Comparison of ENCODE assay signal across 14 cellular contexts in genomic region chr2:2642906-2643890, GRCh38.
A peak's percentile ranks its signal among the peaks of the same experiment; 100 is the strongest.
DNase-seq lines count a peak whose midpoint lies in the region; ATAC-seq and TF ChIP-seq lines count a peak whose summit lies in the region.
"Had no signal": no experiment of that assay in that cellular context is flagged by ENCODE, and none has a peak within 500 bp of the region (broad histone marks: within the 10 kb centered on the region; RNA-seq: fewer than 3 reads in every experiment).

No MANE protein-coding gene starts in this region.

- no peak overlapping the region for H2BK5ac ChIP-seq in H9 (ENCODE audit: insufficient read length, low read length)
- H2BK5ac ChIP-seq in neuronal stem cell (ENCODE audit: low read length) = no peak overlapping the region

- H3K4me3 ChIP-seq in endodermal cell (ENCODE audit: low read length) (no peak overlapping the region), neuronal stem cell (ENCODE audit: low read length in 2 of 2) (no peak overlapping the region)

- no peak overlapping the region for H2BK12ac ChIP-seq in H9 (ENCODE audit: insufficient read length, low read depth, low read length)
- no peak overlapping the region for H2BK12ac ChIP-seq in neuronal stem cell (ENCODE audit: low read length)

- peaks cover 6% of the 10 kb centered on the region for H3K27me3 Mint-ChIP-seq in H9 (ENCODE audit: low read depth)
- H3K27me3 Mint-ChIP-seq in endodermal cell (ENCODE audit: insufficient read depth) = peaks cover 3% of the 10 kb centered on the region

- H3K27me3 ChIP-seq in H9 (ENCODE audit: insufficient read depth, low read length) (no peaks in the 10 kb centered on the region), endodermal cell (ENCODE audit: control insufficient read depth, insufficient read depth, low read length, poor library complexity, severe bottlenecking) (no peaks in the 10 kb centered on the region), neuronal stem cell (ENCODE audit: control insufficient read depth in 3 of 3, insufficient read depth in 3 of 3, low read depth in 1 of 3, low read length in 3 of 3) (peaks cover 0 to 2% (median 0%) of the 10 kb centered on the region in 3 experiments)

- no peaks in the 10 kb centered on the region for H4K20me1 ChIP-seq in H9 (ENCODE audit: control insufficient read depth, insufficient read depth, insufficient read length)

- H3T11ph ChIP-seq in H9 (ENCODE audit: low read length) = no peak overlapping the region

- H3K4me3 Mint-ChIP-seq in H9 (no peak overlapping the region), endodermal cell (no peak overlapping the region)
- H3K4me3 Mint-ChIP-seq: HFFc6 had no signal

- H2AFZ ChIP-seq in H9 (ENCODE audit: low read length) = no peak overlapping the region
- no peak overlapping the region for H2AFZ ChIP-seq in neuronal stem cell (ENCODE audit: low read length)

- H4K8ac ChIP-seq in H9 (replicated peaks; ENCODE audit: insufficient read length, low read depth, low read length) (no peak overlapping the region), neuronal stem cell (ENCODE audit: low read depth, low read length) (no peak overlapping the region)

- H2BK120ac ChIP-seq in H9 (ENCODE audit: low read depth, low read length, poor library complexity, severe bottlenecking) (no peak overlapping the region), neuronal stem cell (ENCODE audit: low read depth, low read length) (no peak overlapping the region)

- H3K9me3 ChIP-seq in H9 (ENCODE audit: control insufficient read depth, low read depth, low read length) = no peaks in the 10 kb centered on the region
- no peaks in the 10 kb centered on the region for H3K9me3 ChIP-seq in endodermal cell (ENCODE audit: control insufficient read depth, low read length)
- H3K9me3 ChIP-seq in neuronal stem cell (replicated peaks in 1 of 2; ENCODE audit: control insufficient read depth in 2 of 2, insufficient read depth in 1 of 2, low read depth in 1 of 2, low read length in 2 of 2) = peaks cover 0 to 3% of the 10 kb centered on the region in 2 donors

- H3K27ac ChIP-seq in H9 (ENCODE audit: insufficient read length, low read depth, low read length) = no peak overlapping the region
- no peak overlapping the region for H3K27ac ChIP-seq in endodermal cell (ENCODE audit: low read depth, low read length)
- no peak overlapping the region for H3K27ac ChIP-seq in neuronal stem cell (replicated peaks; ENCODE audit: low read length)

- H3K18ac ChIP-seq in H9 (ENCODE audit: insufficient read length, low read depth, low read length) (no peak overlapping the region), neuronal stem cell (ENCODE audit: low read length) (peak overlapping the region; percentile 50)

- H3K4me2 ChIP-seq in H9 (ENCODE audit: insufficient read depth, insufficient read length, low read length) (no peak overlapping the region), neuronal stem cell (ENCODE audit: insufficient read depth, low read length, poor library complexity, severe bottlenecking) (no peak overlapping the region)

- H3K4me1 ChIP-seq in H9 (ENCODE audit: insufficient read depth, low read length) (no peaks in the 10 kb centered on the region), endodermal cell (ENCODE audit: control insufficient read depth, insufficient read depth, low read length) (peaks cover 2% of the 10 kb centered on the region), neuronal stem cell (ENCODE audit: control insufficient read depth in 2 of 2, insufficient read depth in 1 of 2, low read depth in 1 of 2, low read length in 2 of 2) (peaks cover 0 to 20% of the 10 kb centered on the region in 2 donors)

- H2AK5ac ChIP-seq in H9 (ENCODE audit: insufficient read length, low read length) (no peak overlapping the region), neuronal stem cell (ENCODE audit: low read depth, low read length) (no peak overlapping the region)

- no peak for ATAC-seq in activated naive CD4-positive, alpha-beta T cell treated with anti-CD3 and anti-CD28 coated beads, Interleukin-2, amount 50 U/mL, for 72 hours
- ATAC-seq in GM21360 (IDR thresholded peaks at IDR 0.05; ENCODE audit: unreplicated experiment) (no peak), HG02642 (IDR thresholded peaks at IDR 0.05; ENCODE audit: poor library complexity, unreplicated experiment) (no peak)

- H3K9me3 Mint-ChIP-seq in H9 (peaks cover 3 to 8% of the 10 kb centered on the region in 2 experiments; a peak in 4 of 5 replicates), endodermal cell (peaks cover 2% of the 10 kb centered on the region)
- H3K9me3 Mint-ChIP-seq in activated naive CD4-positive, alpha-beta T cell treated with anti-CD3 and anti-CD28 coated beads, Interleukin-2, amount 50 U/mL, for 72 hours = peaks cover 3 to 9% of the 10 kb centered on the region in 2 donors

- H3K9ac ChIP-seq in H9 (ENCODE audit: extremely low read depth, insufficient read length, low read length) (no peak overlapping the region), endodermal cell (ENCODE audit: extremely low read depth, low read length, poor library complexity, severe bottlenecking) (no peak overlapping the region), neuronal stem cell (ENCODE audit: low read depth, low read length, poor library complexity) (no peak overlapping the region)

- no peaks in the 10 kb centered on the region for H3K23me2 ChIP-seq in H9 (ENCODE audit: insufficient read length, low read depth, low read length, poor library complexity, severe bottlenecking)

- H3K4me1 Mint-ChIP-seq in H9 = peaks cover 10 to 20% of the 10 kb centered on the region in 2 experiments
- H3K4me1 Mint-ChIP-seq in endodermal cell = peaks cover 11% of the 10 kb centered on the region

- no peak overlapping the region for H2BK20ac ChIP-seq in H9 (ENCODE audit: low read depth, low read length, poor library complexity, severe bottlenecking)

- H3K36me3 Mint-ChIP-seq in H9 (ENCODE audit: insufficient read depth in 1 of 3, low read depth in 3 of 3) (peaks cover 0 to 5% (median 0%) of the 10 kb centered on the region in 3 experiments; a peak in 3 of 7 replicates), endodermal cell (ENCODE audit: low read depth) (no peaks in the 10 kb centered on the region)
- peaks cover 0 to 9% of the 10 kb centered on the region in 2 donors for H3K36me3 Mint-ChIP-seq in activated naive CD4-positive, alpha-beta T cell treated with anti-CD3 and anti-CD28 coated beads, Interleukin-2, amount 50 U/mL, for 72 hours

- H4K91ac ChIP-seq in H9 (ENCODE audit: insufficient read length, low read depth, low read length) = no peak overlapping the region
- H4K91ac ChIP-seq in neuronal stem cell (ENCODE audit: low read depth, low read length, poor library complexity) = no peak overlapping the region

- TF ChIP-seq CTCF in H9 (conservative IDR thresholded peaks at IDR 0.05) (no peak), endodermal cell (conservative IDR thresholded peaks at IDR 0.05) (no peak)

- no CpG with 5 or more reads among the region's 29 CpGs for WGBS in H9 (ENCODE audit: extremely low coverage, insufficient read length, low lambda C conversion rate)
- 92 to 96% methylated on average over 16 to 29 of the region's 29 CpGs for WGBS in endodermal cell (ENCODE audit: insufficient coverage in 1 of 2, insufficient read length in 1 of 2), 2 experiments
- no CpG with 5 or more reads among the region's 29 CpGs for WGBS in neuronal stem cell (ENCODE audit: extremely low coverage in 2 of 2, insufficient read length in 2 of 2, insufficient replicate concordance in 1 of 2), 2 donors

- peak overlapping the region in 1 of 3 experiments; percentile 55; a peak in 1 of 7 replicates for H3K27ac Mint-ChIP-seq in H9
- no peak overlapping the region for H3K27ac Mint-ChIP-seq in endodermal cell
- no peak overlapping the region for H3K27ac Mint-ChIP-seq in activated naive CD4-positive, alpha-beta T cell treated with anti-CD3 and anti-CD28 coated beads, Interleukin-2, amount 50 U/mL, for 72 hours
- H3K27ac Mint-ChIP-seq: HFFc6 had no signal

- H3K36me3 ChIP-seq in endodermal cell (ENCODE audit: control insufficient read depth, insufficient read depth, low read length) (no peaks in the 10 kb centered on the region), neuronal stem cell (replicated peaks in 1 of 2; ENCODE audit: control insufficient read depth in 2 of 2, insufficient read depth in 2 of 2, low read length in 2 of 2) (no peaks in the 10 kb centered on the region)

- H3K79me2 ChIP-seq in H9 (ENCODE audit: insufficient read depth, low read length) = no peaks in the 10 kb centered on the region

- H2BK15ac ChIP-seq in H9 (ENCODE audit: low read depth, low read length) (no peak overlapping the region), neuronal stem cell (ENCODE audit: low read length) (no peak overlapping the region)

- no peak overlapping the region for H4K5ac ChIP-seq in H9 (ENCODE audit: insufficient read length, low read depth, low read length)

- H3K14ac ChIP-seq in H9 (ENCODE audit: insufficient read depth, low read length) = peak overlapping the region; percentile 4; the same call in 1 of the 2 replicates
- H3K14ac ChIP-seq in neuronal stem cell (ENCODE audit: low read length) = peak overlapping the region; percentile 43

- H3K4ac ChIP-seq in H9 (ENCODE audit: low read depth, low read length) = no peak overlapping the region
- no peak overlapping the region for H3K4ac ChIP-seq in neuronal stem cell (ENCODE audit: low read length)

- H3K23ac ChIP-seq in H9 (ENCODE audit: insufficient read length, low read depth, low read length) = no peak overlapping the region
- no peak overlapping the region for H3K23ac ChIP-seq in neuronal stem cell (ENCODE audit: low read depth, low read length, poor library complexity)

- DNase-seq in DMS 273 treated with DMSO at 0.1 percent for 48 hours (lab: John Stamatoyannopoulos, UW) (peak; percentile 29), H9 (no peak), endodermal cell (peak; percentile 38), neuronal stem cell (ENCODE audit: low spot score) (no peak)
- no peak for DNase-seq in activated naive CD4-positive, alpha-beta T cell treated with anti-CD3 and anti-CD28 coated beads, Interleukin-2, amount 50 U/mL, for 72 hours (ENCODE audit: low spot score in 2 of 2)
- DNase-seq: DMS79; HFFc6; NCI-H1048; NCI-H1436 treated with DMSO at 0.1 percent for 48 hours; NK-92 treated with Interleukin-12 subunit alpha and Interleukin-12 subunit beta, amount 100 ng/mL, for 24 hours; OCI-M1; SIG-M5 had no signal

- no peak overlapping the region for H3K56ac ChIP-seq in H9 (ENCODE audit: insufficient read length, low read depth, low read length)

- H3K79me1 ChIP-seq in H9 (ENCODE audit: insufficient read depth, low read depth, low read length, poor library complexity, severe bottlenecking) = no peaks in the 10 kb centered on the region
- H3K79me1 ChIP-seq in neuronal stem cell (ENCODE audit: low read depth, low read length) = no peaks in the 10 kb centered on the region

Comparison
In these comparisons a context has a peak if more than half of its experiments do, and no peak if none do; other contexts are left out.
1. DNase-seq: peak in DMS 273 treated with DMSO at 0.1 percent for 48 hours (single experiment) and endodermal cell (single experiment); none in H9 (single experiment), neuronal stem cell (single experiment) and activated naive CD4-positive, alpha-beta T cell treated with anti-CD3 and anti-CD28 coated beads, Interleukin-2, amount 50 U/mL, for 72 hours (0 of 2).